ENCODE assay signal across 8 cellular contexts in genomic region chr16:88686062-88686438, GRCh38. TPM values are rescaled to one million over a fixed set of nuclear protein-coding genes. Genes with fewer than 3 reads are reported as not detected.
DNase-seq lines count a peak whose midpoint lies in the region; ATAC-seq and TF ChIP-seq lines count a peak whose summit lies in the region.

No MANE protein-coding gene starts in this region.

- H3K9me3 ChIP-seq in AG04450 (ENCODE audit: control insufficient read depth, insufficient read depth, low read length) (no peaks in the 10 kb centered on the region; the same call in 1 of the 2 replicates), HUES64 (ENCODE audit: insufficient read depth, low read depth, low read length) (no peaks in the 10 kb centered on the region), hepatocyte (ENCODE audit: low read depth) (no peaks in the 10 kb centered on the region), spleen (no peaks in the 10 kb centered on the region)

- no peaks in the 10 kb centered on the region for H3K9me2 ChIP-seq in hepatocyte (replicated peaks; ENCODE audit: insufficient read depth)

- intact Hi-C loops in activated T-helper 2 cell treated with anti-CD3 and anti-CD28 coated beads, Interferon-gamma antibody, Interleukin-2, Interleukin-4, amounts not matched to agents 10 μg/mL and 5 μg/mL and 100 μg/mL, durations not matched to agents 14 hours and 24 hours and 36 hours (cut with micrococcal nuclease): loop anchor here (1.0 kb wide), 3 partner anchors 15 to 35 kb away; partner anchors contain the start of genes CYBA and MVD
- intact Hi-C loops in spleen (cut with DNase I; ENCODE audit: low total_unique reads): no loop called here

- peak overlapping the region; percentile 84 for H2AFZ ChIP-seq in hepatocyte

- H4K20me1 ChIP-seq in hepatocyte (ENCODE audit: insufficient read depth, poor library complexity, severe bottlenecking): no peaks in the 10 kb centered on the region

- peaks cover 31% of the 10 kb centered on the region for H3K4me1 Mint-ChIP-seq in activated T-helper 2 cell treated with anti-CD3 and anti-CD28 coated beads, Interferon-gamma antibody, Interleukin-2, Interleukin-4, amounts not matched to agents 10 μg/mL and 5 μg/mL and 100 μg/mL, durations not matched to agents 14 hours and 24 hours and 36 hours (ENCODE audit: low read depth)

- peak overlapping the region; percentile 74 for H3K4me3 Mint-ChIP-seq in activated T-helper 2 cell treated with anti-CD3 and anti-CD28 coated beads, Interferon-gamma antibody, Interleukin-2, Interleukin-4, amounts not matched to agents 10 μg/mL and 5 μg/mL and 100 μg/mL, durations not matched to agents 14 hours and 24 hours and 36 hours (ENCODE audit: low read depth)

- CTCF ChIA-PET in AG04450 (lab: Charles Lee): interaction anchor here (0.6 kb wide), 1 partner anchor 85 kb away, joined by 4 read pairs; no protein-coding TSS in a partner anchor

- H3K36me3 ChIP-seq in HUES64 (ENCODE audit: insufficient read depth, low read length) (no peaks in the 10 kb centered on the region), hepatocyte (replicated peaks; ENCODE audit: insufficient read depth, low read depth) (no peaks in the 10 kb centered on the region), spleen (peaks cover 0 to 2% (median 0%) of the 10 kb centered on the region in 6 donors)

- no peak for DNase-seq in AG04450 (ENCODE audit: low read depth, low spot score)
- no peak for DNase-seq in activated T-helper 2 cell treated with anti-CD3 and anti-CD28 coated beads, Interferon-gamma antibody, Interleukin-2, Interleukin-4, amounts not matched to agents 10 μg/mL and 5 μg/mL and 100 μg/mL, durations not matched to agents 14 hours and 24 hours and 36 hours (ENCODE audit: low spot score)
- peak; percentile 72 for DNase-seq in hepatocyte (ENCODE audit: low spot score)
- peak; percentile 92 for DNase-seq in spleen
- no peak for DNase-seq in hypothalamus (lab: John Stamatoyannopoulos, UW)
- DNase-seq in NCI-H2227 (lab: John Stamatoyannopoulos, UW; ENCODE audit: unreplicated experiment): no peak

- no peak overlapping the region for H3K27ac Mint-ChIP-seq in activated T-helper 2 cell treated with anti-CD3 and anti-CD28 coated beads, Interferon-gamma antibody, Interleukin-2, Interleukin-4, amounts not matched to agents 10 μg/mL and 5 μg/mL and 100 μg/mL, durations not matched to agents 14 hours and 24 hours and 36 hours

- no peaks in the 10 kb centered on the region for H3K79me2 ChIP-seq in hepatocyte

- no peak for TF ChIP-seq POLR2A in spleen (IDR thresholded peaks at IDR 0.05)

- peak; percentile 17 for ATAC-seq in GM19025 (IDR thresholded peaks at IDR 0.05; ENCODE audit: low read depth, unreplicated experiment)

- no peaks in the 10 kb centered on the region for H3K9me3 Mint-ChIP-seq in activated T-helper 2 cell treated with anti-CD3 and anti-CD28 coated beads, Interferon-gamma antibody, Interleukin-2, Interleukin-4, amounts not matched to agents 10 μg/mL and 5 μg/mL and 100 μg/mL, durations not matched to agents 14 hours and 24 hours and 36 hours

- TF ChIP-seq CTCF in AG04450 (IDR thresholded peaks at IDR 0.05; ENCODE audit: low read depth, low read length): no peak
- TF ChIP-seq CTCF in hepatocyte (IDR thresholded peaks at IDR 0.05; ENCODE audit: poor library complexity): no peak
- TF ChIP-seq CTCF in spleen (IDR thresholded peaks at IDR 0.05 in 8 of 11, conservative IDR thresholded peaks at IDR 0.05 in 3 of 11): no peak

- H3K4me1 ChIP-seq in HUES64 (ENCODE audit: insufficient read depth, low read length) (peaks cover 4% of the 10 kb centered on the region), hepatocyte (ENCODE audit: insufficient read depth) (peaks cover 20% of the 10 kb centered on the region), spleen (peaks cover 26 to 69% (median 54%) of the 10 kb centered on the region in 6 donors)

- H3K27ac ChIP-seq in AG04450 (ENCODE audit: low read depth, low read length) (no peak overlapping the region), HUES64 (ENCODE audit: low read depth, low read length) (no peak overlapping the region), hepatocyte (peak overlapping the region; percentile 83), spleen (peak overlapping the region; percentile 68 to 94 (median 81))

- no peaks in the 10 kb centered on the region for H3K27me3 Mint-ChIP-seq in activated T-helper 2 cell treated with anti-CD3 and anti-CD28 coated beads, Interferon-gamma antibody, Interleukin-2, Interleukin-4, amounts not matched to agents 10 μg/mL and 5 μg/mL and 100 μg/mL, durations not matched to agents 14 hours and 24 hours and 36 hours (ENCODE audit: low read depth)

- WGBS in HUES64: under 1% methylated on average over 25 of the region's 25 CpGs
- WGBS in hepatocyte (ENCODE audit: low lambda C conversion rate, missing lambda C conversion rate): 2% methylated on average over 14 of the region's 25 CpGs
- WGBS in spleen, 5 donors: 0 to 2% (median 1%) methylated on average over 11 to 25 of the region's 25 CpGs

- H3K36me3 Mint-ChIP-seq in activated T-helper 2 cell treated with anti-CD3 and anti-CD28 coated beads, Interferon-gamma antibody, Interleukin-2, Interleukin-4, amounts not matched to agents 10 μg/mL and 5 μg/mL and 100 μg/mL, durations not matched to agents 14 hours and 24 hours and 36 hours (ENCODE audit: low read depth): no peaks in the 10 kb centered on the region

- peak overlapping the region; percentile 100 for H3K4me2 ChIP-seq in hepatocyte

- peak overlapping the region; percentile 68; the same call in 1 of the 2 replicates for H3K9ac ChIP-seq in HUES64 (ENCODE audit: low read depth, low read length)

- H3K4me3 ChIP-seq in AG04450 (ENCODE audit: low read depth, low read length) (peak overlapping the region; percentile 53), HUES64 (ENCODE audit: low read length) (peak overlapping the region; percentile 78), hepatocyte (peak overlapping the region; percentile 70), spleen (peak overlapping the region; percentile 59 to 91 (median 70))

- peaks cover 29% of the 10 kb centered on the region for H3K27me3 ChIP-seq in AG04450 (ENCODE audit: control insufficient read depth, insufficient read depth, low read length)
- peaks cover 49% of the 10 kb centered on the region for H3K27me3 ChIP-seq in HUES64 (ENCODE audit: insufficient read depth, low read length)
- H3K27me3 ChIP-seq in hepatocyte: peaks cover 3% of the 10 kb centered on the region
- peaks cover 0 to 67% (median 13%) of the 10 kb centered on the region in 7 donors for H3K27me3 ChIP-seq in spleen (replicated peaks in 1 of 7)

- POLR2A ChIA-PET in AG04450 (lab: Yijun Ruan, JAX): interaction anchor here (1.1 kb wide), 1 partner anchor 19 kb away, joined by 4 read pairs; no protein-coding TSS in a partner anchor

RNA-seq across cellular contexts. Expression of gene SNAI3, which starts 0.3 kb away (rescaled TPM):
- 0.04 and 0.06 TPM in 2 replicates for polyA plus RNA-seq in AG04450 (2011; rRNA removed)
- polyA minus RNA-seq in AG04450 (2011; rRNA and poly(A)+ RNA removed): not detected in 2 replicates
- 1.5 TPM for polyA plus RNA-seq in HUES64 (2013, experiment 1 of 2)
- polyA plus RNA-seq in HUES64 (2013, experiment 2 of 2): 2.2 TPM
- 2.0 and 2.3 TPM in 2 replicates for total RNA-seq in activated T-helper 2 cell treated with anti-CD3 and anti-CD28 coated beads, Interferon-gamma antibody, Interleukin-2, Interleukin-4, amounts not matched to agents 10 μg/mL and 5 μg/mL and 100 μg/mL, durations not matched to agents 14 hours and 24 hours and 36 hours
- 1.7 and 2.5 TPM in 2 replicates for total RNA-seq in hepatocyte
- polyA plus RNA-seq in hepatocyte: 4.1 and 5.0 TPM in 2 replicates
- 1 to 10 TPM; 4.8 to 7.6 (median 6.0) TPM for total RNA-seq in spleen
- polyA plus RNA-seq in spleen: 1 to 10 TPM; 5.6 to 7.8 (median 7.1) TPM

RNA-seq across cellular contexts. Expression of gene RNF166, which starts 20.2 kb away (rescaled TPM):
- polyA plus RNA-seq in AG04450 (2011; rRNA removed) (6.8 and 9.0 TPM in 2 replicates), hepatocyte (14.3 and 16.8 TPM in 2 replicates), spleen (100 to 1,000 TPM in 1 of 3 donors, 10 to 100 TPM in 2; 55.7 to 132 (median 75.1) TPM)
- 9.4 and 13.5 TPM in 2 replicates for polyA minus RNA-seq in AG04450 (2011; rRNA and poly(A)+ RNA removed)
- 21.3 TPM for polyA plus RNA-seq in HUES64 (2013, experiment 1 of 2)
- 24.0 TPM for polyA plus RNA-seq in HUES64 (2013, experiment 2 of 2)
- total RNA-seq in activated T-helper 2 cell treated with anti-CD3 and anti-CD28 coated beads, Interferon-gamma antibody, Interleukin-2, Interleukin-4, amounts not matched to agents 10 μg/mL and 5 μg/mL and 100 μg/mL, durations not matched to agents 14 hours and 24 hours and 36 hours: 39.9 and 52.1 TPM in 2 replicates
- total RNA-seq in hepatocyte (10.1 and 14.0 TPM in 2 replicates), spleen (100 to 1,000 TPM in 3 of 7 donors, 10 to 100 TPM in 4; 63.7 to 135 (median 99.1) TPM)

RNA-seq across cellular contexts. Expression of gene CTU2, which starts 20.3 kb away (rescaled TPM):
- polyA plus RNA-seq in AG04450 (2011; rRNA removed) (6.5 and 8.7 TPM in 2 replicates), hepatocyte (19.5 and 21.2 TPM in 2 replicates), spleen (10 to 100 TPM; 16.6 to 24.5 (median 16.8) TPM)
- 6.8 and 9.6 TPM in 2 replicates for polyA minus RNA-seq in AG04450 (2011; rRNA and poly(A)+ RNA removed)
- 28.4 TPM for polyA plus RNA-seq in HUES64 (2013, experiment 1 of 2)
- polyA plus RNA-seq in HUES64 (2013, experiment 2 of 2): 20.4 TPM
- 43.8 and 43.9 TPM in 2 replicates for total RNA-seq in activated T-helper 2 cell treated with anti-CD3 and anti-CD28 coated beads, Interferon-gamma antibody, Interleukin-2, Interleukin-4, amounts not matched to agents 10 μg/mL and 5 μg/mL and 100 μg/mL, durations not matched to agents 14 hours and 24 hours and 36 hours
- total RNA-seq in hepatocyte (5.9 and 8.9 TPM in 2 replicates), spleen (10 to 100 TPM in 4 of 7 donors, 1 to 10 TPM in 3; 7.2 to 28.2 (median 11.7) TPM)

RNA-seq across cellular contexts. Expression of gene MVD, which starts 23.2 kb away (rescaled TPM):
- 9.1 and 13.5 TPM in 2 replicates for polyA plus RNA-seq in AG04450 (2011; rRNA removed)
- polyA minus RNA-seq in AG04450 (2011; rRNA and poly(A)+ RNA removed): 8.1 and 8.6 TPM in 2 replicates
- polyA plus RNA-seq in HUES64 (2013, experiment 1 of 2): 86.5 TPM
- polyA plus RNA-seq in HUES64 (2013, experiment 2 of 2): 87.2 TPM
- total RNA-seq in activated T-helper 2 cell treated with anti-CD3 and anti-CD28 coated beads, Interferon-gamma antibody, Interleukin-2, Interleukin-4, amounts not matched to agents 10 μg/mL and 5 μg/mL and 100 μg/mL, durations not matched to agents 14 hours and 24 hours and 36 hours: 132 and 137 TPM in 2 replicates
- 71.9 and 78.6 TPM in 2 replicates for total RNA-seq in hepatocyte
- polyA plus RNA-seq in hepatocyte: 142 and 152 TPM in 2 replicates
- total RNA-seq in spleen: 10 to 100 TPM; 24.1 to 49.3 (median 35.1) TPM
- polyA plus RNA-seq in spleen: 10 to 100 TPM; 35.1 to 74.9 (median 57.3) TPM

RNA-seq across cellular contexts. Expression of gene CYBA, which starts 35.2 kb away (rescaled TPM):
- polyA plus RNA-seq in AG04450 (2011; rRNA removed) (53.6 and 99.8 TPM in 2 replicates), hepatocyte (419 and 516 TPM in 2 replicates), spleen (100 to 1,000 TPM; 649 to 925 (median 917) TPM)
- 43.6 and 50.6 TPM in 2 replicates for polyA minus RNA-seq in AG04450 (2011; rRNA and poly(A)+ RNA removed)
- polyA plus RNA-seq in HUES64 (2013, experiment 1 of 2): 66.5 TPM
- polyA plus RNA-seq in HUES64 (2013, experiment 2 of 2): 68.3 TPM
- total RNA-seq in activated T-helper 2 cell treated with anti-CD3 and anti-CD28 coated beads, Interferon-gamma antibody, Interleukin-2, Interleukin-4, amounts not matched to agents 10 μg/mL and 5 μg/mL and 100 μg/mL, durations not matched to agents 14 hours and 24 hours and 36 hours: 233 and 242 TPM in 2 replicates
- total RNA-seq in hepatocyte (196 and 255 TPM in 2 replicates), spleen (100 to 1,000 TPM; 557 to 820 (median 628) TPM)

Comparison
In these comparisons a context has a peak if more than half of its experiments do, and no peak if none do; other contexts are left out.
1. DNase-seq: peak in hepatocyte (single experiment) and spleen (single experiment); none in AG04450 (single experiment), activated T-helper 2 cell treated with anti-CD3 and anti-CD28 coated beads, Interferon-gamma antibody, Interleukin-2, Interleukin-4, amounts not matched to agents 10 μg/mL and 5 μg/mL and 100 μg/mL, durations not matched to agents 14 hours and 24 hours and 36 hours (single experiment), hypothalamus (0 of 51) and NCI-H2227 (single experiment).
2. H3K27ac ChIP-seq: peak in hepatocyte (single experiment) and spleen (8 of 8); none in AG04450 (single experiment) and HUES64 (single experiment).
3. Peak in every context shown above with its lines, with median percentiles within 50 percentile points of each other: H3K4me3 ChIP-seq.